In genomic region chr6:37426945-37427510, GRCh38 we compare ENCODE assay signal across 1 cellular context.
TF ChIP-seq lines count a peak whose summit lies in the region.

No MANE protein-coding gene starts in this region.

TF ChIP-seq in K562, 482 proteins besides CTCF, POLR2A, EP300 and RAD21 (continued from another document and continues in another):
- TF ChIP-seq RBBP5 (IDR thresholded peaks at IDR 0.05; ENCODE audit: borderline replicate concordance, insufficient read depth, low read length, poor library complexity, severe bottlenecking) (no peak), NR2C1 (IDR thresholded peaks at IDR 0.05) (no peak), NR2C1 (tag; IDR thresholded peaks at IDR 0.05) (no peak; the same call in none of the 2 replicates), HMG20B (CRISPR knock-in tag; IDR thresholded peaks at IDR 0.05) (no peak), ZNF311 (CRISPR knock-in tag; IDR thresholded peaks at IDR 0.05) (no peak), HDGF (IDR thresholded peaks at IDR 0.05) (no peak), ARID3B (CRISPR knock-in tag; IDR thresholded peaks at IDR 0.05; ENCODE audit: borderline replicate concordance) (no peak), GMEB1 (CRISPR knock-in tag; IDR thresholded peaks at IDR 0.05) (no peak), ZFP91 (CRISPR knock-in tag; IDR thresholded peaks at IDR 0.05) (no peak), TSHZ1 (CRISPR knock-in tag; IDR thresholded peaks at IDR 0.05) (no peak), ZNF584 (CRISPR knock-in tag; IDR thresholded peaks at IDR 0.05; ENCODE audit: low read depth) (peak; percentile 74), MEF2D (tag; conservative IDR thresholded peaks at IDR 0.05; ENCODE audit: low read depth) (peak; percentile 80), HOMEZ (CRISPR knock-in tag; IDR thresholded peaks at IDR 0.05) (no peak), KLF16 (IDR thresholded peaks at IDR 0.05) (no peak), ZNF592 (IDR thresholded peaks at IDR 0.05) (peak; percentile 98), HDAC8 (tag; IDR thresholded peaks at IDR 0.05) (peak; percentile 85; the same call in 1 of the 2 replicates), PHB (CRISPR knock-in tag; IDR thresholded peaks at IDR 0.05) (no peak), ZNF707 (CRISPR knock-in tag; conservative IDR thresholded peaks at IDR 0.05) (no peak), NFRKB (IDR thresholded peaks at IDR 0.05; ENCODE audit: low read depth) (peak; percentile 89), SIN3B (IDR thresholded peaks at IDR 0.05; ENCODE audit: low read depth) (no peak), HNRNPL (IDR thresholded peaks at IDR 0.05; ENCODE audit: low read depth, low read length) (no peak), VEZF1 (CRISPR knock-in tag; IDR thresholded peaks at IDR 0.05) (no peak), NCOA4 (IDR thresholded peaks at IDR 0.05; ENCODE audit: partially characterized antibody) (no peak), MED1 (CRISPR knock-in tag; IDR thresholded peaks at IDR 0.05; ENCODE audit: borderline replicate concordance) (no peak), JUNB (CRISPR knock-in tag; conservative IDR thresholded peaks at IDR 0.05) (no peak), ZNF511 (CRISPR knock-in tag; IDR thresholded peaks at IDR 0.05) (no peak), RAD51 (IDR thresholded peaks at IDR 0.05; ENCODE audit: borderline replicate concordance, low read depth) (no peak), ZNF639 (CRISPR knock-in tag; conservative IDR thresholded peaks at IDR 0.05 in 1 of 2, IDR thresholded peaks at IDR 0.05 in 1 of 2) (peak in 1 of 2 experiments; percentile 89; a peak in 2 of 4 replicates), SRSF7 (optimal IDR thresholded peaks at IDR 0.05; ENCODE audit: low read depth, low read length) (no peak), CBX2 (IDR thresholded peaks at IDR 0.05; ENCODE audit: insufficient read depth, low read length, poor library complexity, severe bottlenecking) (no peak), NRF1 (conservative IDR thresholded peaks at IDR 0.05 in 1 of 2, IDR thresholded peaks at IDR 0.05 in 1 of 2) (no peak), ERF (CRISPR knock-in tag; IDR thresholded peaks at IDR 0.05) (no peak), EWSR1 (IDR thresholded peaks at IDR 0.05; ENCODE audit: borderline replicate concordance, low read depth, partially characterized antibody) (no peak)
